ENCODE assay signal across 8 cellular contexts in genomic region chrX:53684415-53685192, GRCh38. TPM values are rescaled to one million over a fixed set of nuclear protein-coding genes. Genes with fewer than 3 reads are reported as not detected.
DNase-seq lines count a peak whose midpoint lies in the region; FAIRE-seq and TF ChIP-seq lines count a peak whose summit lies in the region.

No MANE protein-coding gene starts in this region.

- H4K91ac ChIP-seq in mesenchymal stem cell (ENCODE audit: low read length), result no peak overlapping the region

- no peaks in the 10 kb centered on the region for H3K9me3 ChIP-seq in mesenchymal stem cell (ENCODE audit: control insufficient read depth, low read length)

- H3K4me3 Mint-ChIP-seq in IgD-negative memory B cell, result peak overlapping the region; percentile 91 to 97 (median 96)

- H2AFZ ChIP-seq in mesenchymal stem cell (ENCODE audit: low read depth, low read length), result no peak overlapping the region

- peak overlapping the region; percentile 65 for H3K4me3 ChIP-seq in astrocyte of the spinal cord (ENCODE audit: low read depth, low read length)
- H3K4me3 ChIP-seq in mesenchymal stem cell (ENCODE audit: insufficient read depth in 1 of 2, low read depth in 1 of 2, low read length in 2 of 2), result peak overlapping the region in 1 of 2 experiments; percentile 79

- H3K23ac ChIP-seq in mesenchymal stem cell (ENCODE audit: low read length in 2 of 2), result no peak overlapping the region

- H2BK120ac ChIP-seq in mesenchymal stem cell (ENCODE audit: low read depth, low read length), result no peak overlapping the region

- no peak for FAIRE-seq in GM12891 (lab: Jason Lieb, UNC)

- DNase-seq in NCI-H2171 treated with DMSO at 0.1 percent for 48 hours (lab: John Stamatoyannopoulos, UW), result peak; percentile 29
- DNase-seq in NCI-H2171 (lab: John Stamatoyannopoulos, UW), result no peak
- DNase-seq in astrocyte of the spinal cord (ENCODE audit: low read depth, low spot score), result no peak
- no peak for DNase-seq in mesenchymal stem cell
- DNase-seq in nucleus accumbens (lab: John Stamatoyannopoulos, UW), result no peak
- DNase-seq in islet precursor cell, result no peak
- no peak for DNase-seq in GM12891 (ENCODE audit: insufficient read length, low spot score)

- H3K36me3 Mint-ChIP-seq in IgD-negative memory B cell, result peaks cover 4% of the 10 kb centered on the region

- H3K4me1 ChIP-seq in mesenchymal stem cell (ENCODE audit: control insufficient read depth, insufficient read depth, low read depth, low read length), result peaks cover 1% of the 10 kb centered on the region

- H2BK5ac ChIP-seq in mesenchymal stem cell (ENCODE audit: low read depth, low read length, poor library complexity, severe bottlenecking), result no peak overlapping the region

- no peak overlapping the region for H4K8ac ChIP-seq in mesenchymal stem cell (ENCODE audit: low read length)

- H3K9ac ChIP-seq in mesenchymal stem cell (ENCODE audit: low read length), result peak overlapping the region; percentile 98

- WGBS in mesenchymal stem cell, result 0% methylated on average over 15 of the region's 18 CpGs

- H2BK12ac ChIP-seq in mesenchymal stem cell (ENCODE audit: low read length in 2 of 2), result no peak overlapping the region

- in situ Hi-C loops in astrocyte of the spinal cord (cut with HindIII; ENCODE audit: low sequenced_read_pairs), result no loop called here

- H3K9me3 Mint-ChIP-seq in IgD-negative memory B cell, result no peaks in the 10 kb centered on the region

- peak overlapping the region; percentile 92 for H3K27ac ChIP-seq in mesenchymal stem cell (ENCODE audit: low read length, poor library complexity, severe bottlenecking)

- H3K4me2 ChIP-seq in mesenchymal stem cell (ENCODE audit: low read length, poor library complexity, severe bottlenecking), result peak overlapping the region; percentile 39

- peaks cover 7 to 21% (median 10%) of the 10 kb centered on the region in 3 donors for H3K4me1 Mint-ChIP-seq in IgD-negative memory B cell

- peaks cover 0 to 20% of the 10 kb centered on the region in 2 experiments for H3K36me3 ChIP-seq in mesenchymal stem cell (ENCODE audit: control insufficient read depth in 1 of 2, insufficient read depth in 2 of 2, low read depth in 1 of 2, low read length in 2 of 2)

- H3K27me3 ChIP-seq in mesenchymal stem cell (ENCODE audit: control insufficient read depth in 1 of 2, insufficient read depth in 1 of 2, low read length in 2 of 2), result peaks cover 0 to 3% of the 10 kb centered on the region in 2 experiments

- peak overlapping the region in 1 of 2 experiments; percentile 37 for H3K4ac ChIP-seq in mesenchymal stem cell (ENCODE audit: low read depth in 1 of 2, low read length in 2 of 2)

- H3K18ac ChIP-seq in mesenchymal stem cell (ENCODE audit: low read depth in 1 of 2, low read length in 2 of 2), result no peak overlapping the region

- H3K79me1 ChIP-seq in mesenchymal stem cell (replicated peaks; ENCODE audit: low read length, poor library complexity, severe bottlenecking), result no peaks in the 10 kb centered on the region

- H3K27ac Mint-ChIP-seq in IgD-negative memory B cell, result peak overlapping the region; percentile 96 to 99 (median 97)

- H2AK5ac ChIP-seq in mesenchymal stem cell (ENCODE audit: low read length, severe bottlenecking), result no peak overlapping the region

- TF ChIP-seq CTCF in astrocyte of the spinal cord (IDR thresholded peaks at IDR 0.05; ENCODE audit: low read depth, low read length), result no peak

- H3K27me3 Mint-ChIP-seq in IgD-negative memory B cell, result no peaks in the 10 kb centered on the region

- TF ChIP-seq POLR2A in GM12891 (IDR thresholded peaks at IDR 0.05; ENCODE audit: low read depth, low read length), result no peak; the same call in 1 of the 2 replicates

- H3K14ac ChIP-seq in mesenchymal stem cell (ENCODE audit: low read length in 2 of 2), result no peak overlapping the region

- no peak overlapping the region for H2BK15ac ChIP-seq in mesenchymal stem cell (ENCODE audit: low read depth, poor library complexity, severe bottlenecking)

TF ChIP-seq in GM12891, 5 proteins besides CTCF, POLR2A, EP300 and RAD21:
- TF ChIP-seq POU2F2 (IDR thresholded peaks at IDR 0.05; ENCODE audit: low read depth, low read length) (no peak), SPI1 (IDR thresholded peaks at IDR 0.05; ENCODE audit: low read depth, low read length) (no peak), POLR2AphosphoS5 (IDR thresholded peaks at IDR 0.05; ENCODE audit: low read depth, low read length) (no peak), TAF1 (IDR thresholded peaks at IDR 0.05; ENCODE audit: low read depth, low read length) (no peak), PAX5 (IDR thresholded peaks at IDR 0.05; ENCODE audit: insufficient read depth, low read length, severe bottlenecking) (no peak)

RNA-seq across cellular contexts. Expression of gene HUWE1, which starts 1.9 kb away (rescaled TPM):
- 17.5 TPM for polyA plus RNA-seq in IgD-negative memory B cell
- polyA plus RNA-seq in mesenchymal stem cell (2013, experiment 1 of 2), result 28.1 TPM
- polyA plus RNA-seq in mesenchymal stem cell (2013, experiment 2 of 2), result 25.9 TPM
- polyA plus RNA-seq in GM12891 (2012; ENCODE audit: low read depth, missing spikeins), result 83.5 TPM
